ENCODE assay signal across 3 cellular contexts in genomic region chr12:2823483-2823882, GRCh38.
TF ChIP-seq lines count a peak whose summit lies in the region.

No MANE protein-coding gene starts in this region.

TF ChIP-seq in A549, 52 proteins besides CTCF, POLR2A, EP300 and RAD21:
- no peak for TF ChIP-seq MYC (IDR thresholded peaks at IDR 0.05; ENCODE audit: borderline replicate concordance, low read length)
- TF ChIP-seq ZNF302 (CRISPR knock-in tag; IDR thresholded peaks at IDR 0.05), result no peak
- peak; percentile 92 for TF ChIP-seq MAFK (IDR thresholded peaks at IDR 0.05; ENCODE audit: partially characterized antibody)

TF ChIP-seq in GM23338, 12 proteins besides CTCF, POLR2A, EP300 and RAD21 (continues in another document):
- TF ChIP-seq JUNB (IDR thresholded peaks at IDR 0.05; ENCODE audit: unreplicated experiment) (no peak), ZNF114 (CRISPR knock-in tag; IDR thresholded peaks at IDR 0.05) (no peak), CREB1 (CRISPR knock-in tag; IDR thresholded peaks at IDR 0.05; ENCODE audit: low read depth) (no peak), NANOG (IDR thresholded peaks at IDR 0.05; ENCODE audit: borderline replicate concordance) (no peak), ETS1 (IDR thresholded peaks at IDR 0.05) (no peak), ZNF331 (CRISPR knock-in tag; IDR thresholded peaks at IDR 0.05; ENCODE audit: low read depth) (no peak), STAT1 (IDR thresholded peaks at IDR 0.05; ENCODE audit: unreplicated experiment) (no peak), ZNF462 (CRISPR knock-in tag; IDR thresholded peaks at IDR 0.05) (no peak), EZH2phosphoT487 (IDR thresholded peaks at IDR 0.05; ENCODE audit: unreplicated experiment) (no peak), REST (IDR thresholded peaks at IDR 0.05; ENCODE audit: unreplicated experiment) (no peak), EZH2 (IDR thresholded peaks at IDR 0.05; ENCODE audit: low read depth, unreplicated experiment) (no peak)

TF ChIP-seq in H1, 55 proteins besides CTCF, POLR2A, EP300 and RAD21:
- TF ChIP-seq BACH1 (IDR thresholded peaks at IDR 0.05; ENCODE audit: low read length) (no peak), MAFK (IDR thresholded peaks at IDR 0.05; ENCODE audit: low read depth, low read length) (0 out of 2 replicates have a peak, but pooled peaks have one; percentile 37)
